ENCODE assay signal across 16 cellular contexts in the genomic region with DNA sequence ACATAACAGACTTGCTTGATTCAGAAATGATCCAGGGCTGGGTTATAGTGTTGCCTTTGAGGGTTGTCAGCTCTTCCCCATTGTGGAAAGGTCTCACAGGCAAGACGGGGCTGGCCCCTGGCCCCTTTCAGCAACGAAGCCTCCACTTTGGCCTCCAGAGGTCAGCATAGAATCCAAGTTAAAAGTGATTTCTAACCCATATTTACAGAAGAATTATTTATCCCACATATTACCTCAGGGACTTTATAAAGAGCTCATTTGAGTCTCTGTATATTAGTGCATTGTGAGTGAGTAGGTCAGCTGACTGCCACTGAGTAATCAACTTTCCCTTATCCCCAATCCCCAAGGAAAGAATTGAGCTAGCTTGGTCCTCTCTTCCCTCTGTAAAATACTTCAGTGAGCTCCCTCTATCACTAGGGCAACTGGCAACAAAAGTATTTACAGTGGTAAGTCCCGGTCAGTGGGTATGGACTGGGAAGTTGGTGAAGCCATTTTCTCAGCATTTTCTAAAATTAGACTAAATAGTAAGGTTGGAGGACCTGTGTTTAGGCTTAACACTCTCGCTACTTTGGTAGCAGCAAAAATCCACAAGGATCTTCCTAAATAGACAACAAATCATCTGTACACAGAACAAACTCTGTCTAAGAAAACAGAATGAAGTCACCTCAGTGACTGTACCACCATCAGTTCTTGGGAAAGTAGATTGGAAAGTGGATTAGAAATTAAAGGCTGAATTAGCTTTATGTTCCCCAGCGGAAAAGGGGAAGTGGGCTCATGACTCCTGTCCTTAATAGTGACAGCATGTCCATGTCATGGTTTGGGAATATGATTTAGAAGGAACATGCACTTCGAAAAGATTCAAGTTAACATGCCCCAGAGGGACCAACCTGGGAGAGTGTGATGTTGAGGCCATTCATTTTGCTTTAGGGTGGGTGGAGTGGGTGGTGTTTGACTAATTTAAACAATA.
DNase-seq lines count a peak whose midpoint lies in the region; ATAC-seq and TF ChIP-seq lines count a peak whose summit lies in the region.
"Had no signal": no experiment of that assay in that cellular context is flagged by ENCODE, and none has a peak within 500 bp of the region (broad histone marks: within the 10 kb centered on the region; RNA-seq: fewer than 3 reads in every experiment).

No MANE protein-coding gene starts in this region.

- TF ChIP-seq CTCF in GM13976 (IDR thresholded peaks at IDR 0.05; ENCODE audit: borderline replicate concordance, control extremely low read depth, extremely low read depth, insufficient read depth, missing control alignments), result peak; percentile 9
- TF ChIP-seq CTCF in endothelial cell (IDR thresholded peaks at IDR 0.05; ENCODE audit: unreplicated experiment), result no peak
- no peak for TF ChIP-seq CTCF in tibial nerve (IDR thresholded peaks at IDR 0.05)
- no peak for TF ChIP-seq CTCF in heart right ventricle (IDR thresholded peaks at IDR 0.05)

- peaks cover 4% of the 10 kb centered on the region for H3K4me1 Mint-ChIP-seq in endothelial cell (ENCODE audit: unreplicated experiment)
- no peaks in the 10 kb centered on the region for H3K4me1 Mint-ChIP-seq in activated CD8-positive, alpha-beta memory T cell treated with anti-CD3 and anti-CD28 coated beads, Interleukin-2, amount 10 ng/mL, durations not matched to agents 7 days and 5 days
- H3K4me1 Mint-ChIP-seq: natural killer cell had no signal

- no peak for TF ChIP-seq POLR2A in tibial nerve (IDR thresholded peaks at IDR 0.05)

- CTCF ChIA-PET in activated CD8-positive, alpha-beta memory T cell treated with anti-CD3 and anti-CD28 coated beads, Interleukin-2, amount 10 ng/mL, durations not matched to agents 7 days and 5 days (lab: Charles Lee), result interaction anchor here (0.8 to 1.3 kb wide), 2 partner anchors 272 to 291 kb away, joined by 3 read pairs; no protein-coding TSS in a partner anchor

- H3K9me3 ChIP-seq in tibial nerve (no peaks in the 10 kb centered on the region), heart right ventricle (no peaks in the 10 kb centered on the region)
- H3K9me3 ChIP-seq: adrenal gland; BLaER1 treated with 17β-estradiol and CSF1 and Interleukin-3, amounts not matched to agents 10 nM and 100 nM; stomach had no signal

- H3K27ac ChIP-seq in tibial nerve (no peak overlapping the region), heart right ventricle (no peak overlapping the region)
- H3K27ac ChIP-seq: adrenal gland; BLaER1 treated with 17β-estradiol and CSF1 and Interleukin-3, amounts not matched to agents 10 nM and 100 nM; stomach had no signal

- H3K4me3 Mint-ChIP-seq in endothelial cell (ENCODE audit: unreplicated experiment), result no peak overlapping the region
- H3K4me3 Mint-ChIP-seq in activated CD8-positive, alpha-beta memory T cell treated with anti-CD3 and anti-CD28 coated beads, Interleukin-2, amount 10 ng/mL, durations not matched to agents 7 days and 5 days, result no peak overlapping the region
- H3K4me3 Mint-ChIP-seq: natural killer cell had no signal

- no peak overlapping the region for H3K27ac Mint-ChIP-seq in endothelial cell (ENCODE audit: unreplicated experiment)
- H3K27ac Mint-ChIP-seq in activated CD8-positive, alpha-beta memory T cell treated with anti-CD3 and anti-CD28 coated beads, Interleukin-2, amount 10 ng/mL, durations not matched to agents 7 days and 5 days, result no peak overlapping the region
- H3K27ac Mint-ChIP-seq: natural killer cell had no signal

- DNase-seq in COLO829 (ENCODE audit: low spot score) (peak; percentile 66), GM13976 (ENCODE audit: low spot score) (no peak), NCI-H524 treated with DMSO at 0.1 percent for 48 hours (lab: John Stamatoyannopoulos, UW) (peak; percentile 36), endothelial cell (ENCODE audit: low spot score) (peak; percentile 24), tibial nerve (ENCODE audit: low spot score in 2 of 2) (no peak), heart right ventricle (no peak)
- DNase-seq in activated CD8-positive, alpha-beta memory T cell treated with anti-CD3 and anti-CD28 coated beads, Interleukin-2, amount 10 ng/mL, durations not matched to agents 7 days and 5 days, result no peak
- DNase-seq: activated CD4-positive, CD25-positive, alpha-beta regulatory T cell treated with anti-CD3 and anti-CD28 coated beads, Interleukin-2, amount 50 U/mL, for 72 hours; adrenal gland; GF-D8; natural killer cell; NCI-H1930; stomach had no signal

- H3K36me3 ChIP-seq in tibial nerve (no peaks in the 10 kb centered on the region), heart right ventricle (no peaks in the 10 kb centered on the region)
- H3K36me3 ChIP-seq: adrenal gland; BLaER1 treated with 17β-estradiol and CSF1 and Interleukin-3, amounts not matched to agents 10 nM and 100 nM; stomach had no signal

- ATAC-seq in activated CD8-positive, alpha-beta memory T cell treated with anti-CD3 and anti-CD28 coated beads, Interleukin-2, amount 10 ng/mL, durations not matched to agents 7 days and 5 days, result no peak
- ATAC-seq in HG02885 (IDR thresholded peaks at IDR 0.05; ENCODE audit: poor library complexity, unreplicated experiment) (no peak), heart right ventricle (no peak)
- ATAC-seq: natural killer cell had no signal

- no peaks in the 10 kb centered on the region for H3K36me3 Mint-ChIP-seq in endothelial cell (ENCODE audit: low read depth, unreplicated experiment)
- no peaks in the 10 kb centered on the region for H3K36me3 Mint-ChIP-seq in activated CD8-positive, alpha-beta memory T cell treated with anti-CD3 and anti-CD28 coated beads, Interleukin-2, amount 10 ng/mL, durations not matched to agents 7 days and 5 days

- 76 to 83% methylated on average over 6 of the region's 6 CpGs for WGBS in tibial nerve, 2 donors
- WGBS in heart right ventricle, 2 donors, result 87 to 90% methylated on average over 6 of the region's 6 CpGs

- H3K27me3 ChIP-seq in tibial nerve (no peaks in the 10 kb centered on the region), heart right ventricle (peaks cover 0 to 79% (median 26%) of the 10 kb centered on the region in 7 donors)

- in situ Hi-C loops in GM13976 (cut with MboI; ENCODE audit: low sequenced_read_pairs, unreplicated experiment), result no loop called here

- H3K4me3 ChIP-seq in tibial nerve (no peak overlapping the region), heart right ventricle (no peak overlapping the region)
- H3K4me3 ChIP-seq: adrenal gland; BLaER1 treated with 17β-estradiol and CSF1 and Interleukin-3, amounts not matched to agents 10 nM and 100 nM; lung; stomach had no signal

- no peak for TF ChIP-seq EP300 in tibial nerve (IDR thresholded peaks at IDR 0.05)

- H3K27me3 Mint-ChIP-seq in endothelial cell (ENCODE audit: unreplicated experiment), result peaks cover 4% of the 10 kb centered on the region
- H3K27me3 Mint-ChIP-seq in activated CD8-positive, alpha-beta memory T cell treated with anti-CD3 and anti-CD28 coated beads, Interleukin-2, amount 10 ng/mL, durations not matched to agents 7 days and 5 days, result peaks cover 15% of the 10 kb centered on the region

- peaks cover 0 to 10% (median 0%) of the 10 kb centered on the region in 4 donors for H3K4me1 ChIP-seq in tibial nerve
- peaks cover 0 to 17% (median 5%) of the 10 kb centered on the region in 9 donors for H3K4me1 ChIP-seq in heart right ventricle
- H3K4me1 ChIP-seq: adrenal gland; BLaER1 treated with 17β-estradiol and CSF1 and Interleukin-3, amounts not matched to agents 10 nM and 100 nM had no signal

- intact Hi-C loops in heart right ventricle (cut with DNase I), result no loop called here

- H3K9me3 Mint-ChIP-seq in endothelial cell (ENCODE audit: unreplicated experiment), result no peaks in the 10 kb centered on the region
- no peaks in the 10 kb centered on the region for H3K9me3 Mint-ChIP-seq in activated CD8-positive, alpha-beta memory T cell treated with anti-CD3 and anti-CD28 coated beads, Interleukin-2, amount 10 ng/mL, durations not matched to agents 7 days and 5 days (ENCODE audit: low read depth)
- H3K9me3 Mint-ChIP-seq: natural killer cell had no signal

Comparison
In these comparisons a context has a peak if more than half of its experiments do, and no peak if none do; other contexts are left out.
1. DNase-seq: peak in COLO829 (single experiment), NCI-H524 treated with DMSO at 0.1 percent for 48 hours (single experiment) and endothelial cell (single experiment); none in GM13976 (single experiment), activated CD8-positive, alpha-beta memory T cell treated with anti-CD3 and anti-CD28 coated beads, Interleukin-2, amount 10 ng/mL, durations not matched to agents 7 days and 5 days (single experiment), tibial nerve (0 of 2) and heart right ventricle (0 of 2).